ENCODE assay signal across 8 cellular contexts in the genomic region with DNA sequence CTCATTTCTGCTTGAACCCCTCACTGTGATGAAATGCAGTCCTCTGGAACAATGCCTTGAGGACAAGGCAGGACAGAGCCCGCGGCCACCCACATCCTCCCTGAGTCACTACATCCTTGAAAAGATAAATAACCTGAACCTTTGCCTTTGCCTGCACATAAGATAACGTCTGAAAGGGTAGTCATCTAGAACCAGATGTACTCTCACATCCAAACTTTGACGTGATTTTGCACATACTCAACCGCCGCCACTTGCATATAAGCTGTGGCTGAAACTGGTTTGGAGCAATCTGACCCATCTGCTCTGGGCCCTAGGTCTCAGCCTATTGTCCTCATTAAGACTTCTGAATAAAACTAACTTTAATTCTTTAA.
A peak's percentile ranks its signal among the peaks of the same experiment; 100 is the strongest.
DNase-seq lines count a peak whose midpoint lies in the region; ATAC-seq lines count a peak whose summit lies in the region.

No MANE protein-coding gene starts in this region.

- H3K9ac ChIP-seq in Karpas-422 (ENCODE audit: low read length): no peak overlapping the region

- peak; percentile 4 for DNase-seq in T1000 (lab: John Stamatoyannopoulos, UW)
- no peak for DNase-seq in left lobe of liver (ENCODE audit: low spot score)
- DNase-seq in effector memory CD8-positive, alpha-beta T cell: no peak
- no peak for DNase-seq in hypothalamus (lab: John Stamatoyannopoulos, UW)
- no peak for DNase-seq in Karpas-422

- H3K27me3 Mint-ChIP-seq in effector memory CD8-positive, alpha-beta T cell: peaks cover 0 to 11% of the 10 kb centered on the region in 2 donors

- no peaks in the 10 kb centered on the region for H3K9me2 ChIP-seq in Karpas-422 (replicated peaks; ENCODE audit: insufficient read depth, low read length)

- H3K27me3 ChIP-seq in Karpas-422 (ENCODE audit: low read length): no peaks in the 10 kb centered on the region

- peaks cover 0 to 8% of the 10 kb centered on the region in 2 donors for H3K4me1 Mint-ChIP-seq in effector memory CD8-positive, alpha-beta T cell (ENCODE audit: low read depth in 2 of 2)

- peak; percentile 75 for ATAC-seq in GM18498 (IDR thresholded peaks at IDR 0.05; ENCODE audit: unreplicated experiment)
- ATAC-seq in HG02759 (IDR thresholded peaks at IDR 0.05; ENCODE audit: unreplicated experiment): peak; percentile 69
- peak; percentile 48 for ATAC-seq in left lobe of liver
- ATAC-seq in effector memory CD8-positive, alpha-beta T cell (replicated peaks): no peak
- no peak for ATAC-seq in GM19324 (IDR thresholded peaks at IDR 0.05; ENCODE audit: low FRiP score, unreplicated experiment)

- no peaks in the 10 kb centered on the region for H3K79me2 ChIP-seq in Karpas-422 (ENCODE audit: low read length)

- H3K4me3 ChIP-seq in Karpas-422 (ENCODE audit: low read length): no peak overlapping the region

- no peaks in the 10 kb centered on the region for H3K9me3 Mint-ChIP-seq in effector memory CD8-positive, alpha-beta T cell

- H3K36me3 Mint-ChIP-seq in effector memory CD8-positive, alpha-beta T cell (ENCODE audit: insufficient read depth): no peaks in the 10 kb centered on the region

- no peaks in the 10 kb centered on the region for H3K36me3 ChIP-seq in Karpas-422 (ENCODE audit: insufficient read depth, low read length)

- no peak overlapping the region for H3K27ac Mint-ChIP-seq in effector memory CD8-positive, alpha-beta T cell

- H3K4me3 Mint-ChIP-seq in effector memory CD8-positive, alpha-beta T cell: no peak overlapping the region

- H3K9me3 ChIP-seq in Karpas-422 (ENCODE audit: low read length): no peaks in the 10 kb centered on the region

- peaks cover 11% of the 10 kb centered on the region for H3K4me1 ChIP-seq in Karpas-422 (ENCODE audit: low read length)

- H4K20me1 ChIP-seq in Karpas-422 (ENCODE audit: insufficient read depth, low read depth, low read length): no peaks in the 10 kb centered on the region

- no peak overlapping the region for H2AFZ ChIP-seq in Karpas-422 (ENCODE audit: low read length)

- no peak overlapping the region for H3K4me2 ChIP-seq in Karpas-422 (ENCODE audit: low read depth, low read length, poor library complexity, severe bottlenecking)

- no peak overlapping the region for H3K27ac ChIP-seq in Karpas-422 (ENCODE audit: low read length)

Comparison
In these comparisons a context has a peak if more than half of its experiments do, and no peak if none do; other contexts are left out.
1. ATAC-seq: peak in GM18498 (single experiment), HG02759 (single experiment) and left lobe of liver (single experiment); none in effector memory CD8-positive, alpha-beta T cell (single experiment) and GM19324 (single experiment).